Comparison of ENCODE assay signal across 11 cellular contexts in genomic region chr13:34833562-34834182, GRCh38.
DNase-seq lines count a peak whose midpoint lies in the region; ATAC-seq lines count a peak whose summit lies in the region.
"Had no signal": no experiment of that assay in that cellular context is flagged by ENCODE, and none has a peak within 500 bp of the region (broad histone marks: within the 10 kb centered on the region; RNA-seq: fewer than 3 reads in every experiment).

No MANE protein-coding gene starts in this region.

- no peak overlapping the region for H3K4me3 Mint-ChIP-seq in activated T-helper 17 cell treated with anti-CD3 and anti-CD28 coated beads, Interleukin-2, amount 50 U/mL, for 72 hours
- H3K4me3 Mint-ChIP-seq: activated T-helper 1 cell treated with anti-CD3 and anti-CD28 coated beads, Interleukin-12 subunit alpha, Interleukin-12 subunit beta, Interleukin-2, Interleukin-4 antibody, amounts not matched to agents 30 ng/mL and 10 ng/mL and 1 ng/mL, durations not matched to agents 14 hours and 24 hours and 36 hours had no signal

- peaks cover 12% of the 10 kb centered on the region for H3K9me3 Mint-ChIP-seq in activated T-helper 17 cell treated with anti-CD3 and anti-CD28 coated beads, Interleukin-2, amount 50 U/mL, for 72 hours

- H3K4me1 Mint-ChIP-seq in activated T-helper 17 cell treated with anti-CD3 and anti-CD28 coated beads, Interleukin-2, amount 50 U/mL, for 72 hours = no peaks in the 10 kb centered on the region

- DNase-seq in Daoy (ENCODE audit: low read depth) = peak; percentile 4
- DNase-seq in kidney tubule cell (ENCODE audit: low spot score) = peak; percentile 96
- no peak for DNase-seq in hippocampal formation (lab: John Stamatoyannopoulos, UW)
- DNase-seq in DMS79 treated with DMSO at 0.1 percent for 48 hours (lab: John Stamatoyannopoulos, UW) = no peak
- DNase-seq: activated CD4-positive, alpha-beta T cell treated with anti-CD3 and anti-CD28 coated beads for 1 hour; NCI-H1048 had no signal

- H3K36me3 Mint-ChIP-seq in activated T-helper 17 cell treated with anti-CD3 and anti-CD28 coated beads, Interleukin-2, amount 50 U/mL, for 72 hours (ENCODE audit: low read depth) = no peaks in the 10 kb centered on the region

- no peak overlapping the region for H3K27ac Mint-ChIP-seq in activated T-helper 17 cell treated with anti-CD3 and anti-CD28 coated beads, Interleukin-2, amount 50 U/mL, for 72 hours
- H3K27ac Mint-ChIP-seq: activated T-helper 1 cell treated with anti-CD3 and anti-CD28 coated beads, Interleukin-12 subunit alpha, Interleukin-12 subunit beta, Interleukin-2, Interleukin-4 antibody, amounts not matched to agents 30 ng/mL and 10 ng/mL and 1 ng/mL, durations not matched to agents 14 hours and 24 hours and 36 hours had no signal

- ATAC-seq in HG02798 (IDR thresholded peaks at IDR 0.05; ENCODE audit: poor library complexity, unreplicated experiment) (peak; percentile 37), HG02642 (IDR thresholded peaks at IDR 0.05; ENCODE audit: poor library complexity, unreplicated experiment) (no peak)
- ATAC-seq in activated T-helper 17 cell treated with anti-CD3 and anti-CD28 coated beads, Interleukin-2, amount 50 U/mL, for 72 hours (replicated peaks) = peak; percentile 32
- ATAC-seq: right cardiac atrium had no signal

- H3K27me3 Mint-ChIP-seq in activated T-helper 17 cell treated with anti-CD3 and anti-CD28 coated beads, Interleukin-2, amount 50 U/mL, for 72 hours = peaks cover 6% of the 10 kb centered on the region

Comparison
In these comparisons a context has a peak if more than half of its experiments do, and no peak if none do; other contexts are left out.
1. DNase-seq: peak in Daoy (single experiment) and kidney tubule cell (single experiment); none in hippocampal formation (0 of 2) and DMS79 treated with DMSO at 0.1 percent for 48 hours (single experiment).